24 cellular contexts compared by ENCODE assay signal in genomic region chr3:174335324-174335723, GRCh38.
"Had no signal": no experiment of that assay in that cellular context is flagged by ENCODE, and none has a peak within 500 bp of the region (broad histone marks: within the 10 kb centered on the region; RNA-seq: fewer than 3 reads in every experiment).

No MANE protein-coding gene starts in this region.

- H3K4me1 Mint-ChIP-seq: mesothelial cell of epicardium, naive B cell had no signal

- H2AFZ ChIP-seq: hepatocyte had no signal

- H3K4me1 ChIP-seq: colonic mucosa, foreskin keratinocyte, gastroesophageal sphincter, lower lobe of right lung had no signal

- H3K27me3 ChIP-seq: colonic mucosa, dorsolateral prefrontal cortex, esophagus muscularis mucosa, foreskin keratinocyte, gastroesophageal sphincter, heart left ventricle, hepatocyte, left lung had no signal

- H3K27ac ChIP-seq: colonic mucosa, dorsolateral prefrontal cortex, esophagus muscularis mucosa, foreskin keratinocyte, gastroesophageal sphincter, hepatocyte, left lung, lower lobe of right lung had no signal

- DNase-seq: colonic mucosa; cortex of kidney; dermis blood vessel endothelial cell; dorsolateral prefrontal cortex; effector CD4-positive, alpha-beta T cell; effector memory CD4-positive, alpha-beta T cell; foreskin keratinocyte; heart left ventricle; hypothalamus; left cardiac atrium; left lung; left ventricle myocardium superior; lower lobe of right lung; mesenchymal stem cell; mucosa of descending colon; naive B cell had no signal

- FAIRE-seq: endothelial cell of umbilical vein, frontal cortex, islet of Langerhans, keratinocyte had no signal

- H3K36me3 ChIP-seq: colonic mucosa, esophagus muscularis mucosa, gastroesophageal sphincter, heart left ventricle, left lung, lower lobe of right lung had no signal

- H3K36me3 Mint-ChIP-seq: mesothelial cell of epicardium, naive B cell had no signal

- H3K4me2 ChIP-seq: hepatocyte had no signal

- ATAC-seq: foreskin keratinocyte, gastroesophageal sphincter, heart left ventricle, left cardiac atrium, left lung, left ventricle myocardium superior, lower lobe of right lung, mucosa of descending colon had no signal

- H3K27ac Mint-ChIP-seq: mesothelial cell of epicardium, naive B cell had no signal

- H3K4me3 ChIP-seq: colonic mucosa, dorsolateral prefrontal cortex, esophagus muscularis mucosa, gastroesophageal sphincter, heart left ventricle, hepatocyte, left lung, lower lobe of right lung, mucosa of descending colon had no signal

- H3K27me3 Mint-ChIP-seq: naive B cell had no signal

- H3K9me3 ChIP-seq: colonic mucosa, esophagus muscularis mucosa, gastroesophageal sphincter, heart left ventricle, left lung, lower lobe of right lung, mucosa of descending colon had no signal

- H3K4me3 Mint-ChIP-seq: mesothelial cell of epicardium, naive B cell had no signal

- H3K79me2 ChIP-seq: hepatocyte had no signal
